Comparison of ENCODE assay signal across 10 cellular contexts in the genomic region with DNA sequence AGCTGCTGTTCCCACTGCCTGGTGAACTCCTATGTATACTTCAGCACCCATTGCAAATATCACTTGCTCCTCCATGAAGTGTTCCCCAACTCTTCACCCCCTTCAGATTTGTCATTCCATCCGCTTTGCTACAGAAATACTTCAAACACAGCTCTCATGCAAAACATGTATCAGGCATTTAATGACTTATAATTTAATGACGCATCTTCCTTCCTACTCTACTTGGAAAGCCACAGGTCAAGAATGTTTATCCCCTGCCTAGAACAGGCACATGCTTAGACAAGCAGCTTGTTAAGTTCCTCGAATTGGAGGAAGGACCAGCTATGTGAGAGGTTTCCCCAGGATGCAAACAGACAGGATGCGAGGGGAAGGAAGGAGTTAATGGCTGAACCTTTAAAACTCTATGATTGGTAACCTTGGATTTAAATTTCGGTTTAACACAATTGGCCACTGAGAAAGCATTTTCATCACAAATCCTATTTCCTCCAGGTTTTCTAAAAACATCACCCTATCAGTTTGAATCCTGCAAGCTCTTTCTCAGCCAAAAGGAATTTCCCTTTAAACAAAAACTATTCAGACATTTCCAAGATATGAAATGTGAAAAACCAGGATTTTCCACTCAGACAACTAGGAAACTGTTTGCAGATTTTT. TPM values are rescaled to one million over a fixed set of nuclear protein-coding genes. Genes with fewer than 3 reads are reported as not detected.
A peak's percentile ranks its signal among the peaks of the same experiment; 100 is the strongest.
DNase-seq lines count a peak whose midpoint lies in the region; ATAC-seq and TF ChIP-seq lines count a peak whose summit lies in the region.
"Had no signal": no experiment of that assay in that cellular context is flagged by ENCODE, and none has a peak within 500 bp of the region (broad histone marks: within the 10 kb centered on the region; RNA-seq: fewer than 3 reads in every experiment).

No MANE protein-coding gene starts in this region.

- peaks cover 20 to 37% (median 24%) of the 10 kb centered on the region in 4 donors for H3K4me1 Mint-ChIP-seq in CD4-positive, alpha-beta memory T cell

- H3K27me3 ChIP-seq in thoracic aorta (replicated peaks; ENCODE audit: insufficient read depth), result no peaks in the 10 kb centered on the region
- no peaks in the 10 kb centered on the region for H3K27me3 ChIP-seq in CD4-positive, alpha-beta memory T cell (ENCODE audit: insufficient read depth, low read length)

- H3K4me3 ChIP-seq in coronary artery (peak overlapping the region; percentile 43), thoracic aorta (peak overlapping the region; percentile 50)
- H3K4me3 ChIP-seq in CD4-positive, alpha-beta memory T cell (ENCODE audit: low read length in 2 of 2), result no peak overlapping the region

- H3K27ac ChIP-seq in coronary artery (peak overlapping the region; percentile 79 to 88), thoracic aorta (peak overlapping the region; percentile 96)
- H3K27ac ChIP-seq in CD4-positive, alpha-beta memory T cell (ENCODE audit: low read depth, low read length), result no peak overlapping the region

- intact Hi-C loops in CD4-positive, alpha-beta memory T cell (cut with micrococcal nuclease), result no loop called here

- no peaks in the 10 kb centered on the region for H3K36me3 ChIP-seq in thoracic aorta
- H3K36me3 ChIP-seq in CD4-positive, alpha-beta memory T cell (ENCODE audit: insufficient read depth, low read length), result no peaks in the 10 kb centered on the region

- CTCF ChIA-PET in CD4-positive, alpha-beta memory T cell (lab: Charles Lee; ENCODE audit: partially characterized antibody), result interaction anchor here (1.9 to 3.2 kb wide), 2 partner anchors 13 to 19 kb away, joined by 11 to 13 read pairs; partner anchors contain the start of gene CREB3L2

- H3K27me3 Mint-ChIP-seq in CD4-positive, alpha-beta memory T cell, result no peaks in the 10 kb centered on the region

- no peaks in the 10 kb centered on the region for H3K9me3 ChIP-seq in thoracic aorta
- no peaks in the 10 kb centered on the region for H3K9me3 ChIP-seq in CD4-positive, alpha-beta memory T cell (ENCODE audit: control insufficient read depth in 1 of 2, low read length in 2 of 2)

- peaks cover 1 to 22% of the 10 kb centered on the region in 2 donors for H3K36me3 Mint-ChIP-seq in CD4-positive, alpha-beta memory T cell

- ATAC-seq in left lobe of liver (peak; percentile 25), thoracic aorta (ENCODE audit: insufficient number of reproducible peaks, low FRiP score, low read depth) (peak; percentile 12), HG03135 (IDR thresholded peaks at IDR 0.05; ENCODE audit: unreplicated experiment) (no peak)
- ATAC-seq: activated CD4-positive, CD25-positive, alpha-beta regulatory T cell treated with anti-CD3 and anti-CD28 coated beads, Interleukin-2, amount 50 U/mL, for 24 hours had no signal

- no peak overlapping the region for H3K27ac Mint-ChIP-seq in CD4-positive, alpha-beta memory T cell

- H3K4me1 ChIP-seq in thoracic aorta (ENCODE audit: control insufficient read depth in 1 of 2, low read depth in 2 of 2), result peaks cover 68 to 98% of the 10 kb centered on the region in 2 donors
- peaks cover 18% of the 10 kb centered on the region for H3K4me1 ChIP-seq in CD4-positive, alpha-beta memory T cell (ENCODE audit: insufficient read depth, low read length)

- no peak overlapping the region for H3K4me3 Mint-ChIP-seq in CD4-positive, alpha-beta memory T cell

- TF ChIP-seq CTCF in coronary artery (IDR thresholded peaks at IDR 0.05), result no peak
- no peak for TF ChIP-seq CTCF in thoracic aorta (IDR thresholded peaks at IDR 0.05)

- POLR2A ChIA-PET in CD4-positive, alpha-beta memory T cell (lab: Charles Lee; ENCODE audit: partially characterized antibody), result interaction anchor here (0.6 kb wide), 1 partner anchor 756 kb away, joined by 4 read pairs; no protein-coding TSS in a partner anchor

- H3K9me3 Mint-ChIP-seq in CD4-positive, alpha-beta memory T cell, result peaks cover 0 to 2% (median 0%) of the 10 kb centered on the region in 8 donors

- DNase-seq in M059J (ENCODE audit: low read depth) (peak; percentile 98), coronary artery (ENCODE audit: low spot score) (no peak), left lobe of liver (ENCODE audit: low spot score) (no peak), thoracic aorta (ENCODE audit: low spot score) (no peak), DMS53 treated with DMSO at 0.1 percent for 48 hours (lab: John Stamatoyannopoulos, UW; ENCODE audit: unreplicated experiment) (no peak), NCI-H1092 treated with DMSO at 0.1 percent for 48 hours (lab: John Stamatoyannopoulos, UW) (no peak)
- no peak for DNase-seq in CD4-positive, alpha-beta memory T cell
- DNase-seq: MM.1S had no signal

RNA-seq across cellular contexts. Expression of gene CREB3L2, which starts 11.5 kb away (rescaled TPM):
- total RNA-seq in M059J (2014; rRNA removed; shearing (Covaris generic)), result 16.5 and 31.9 TPM in 2 replicates
- 27.1 TPM for total RNA-seq in left lobe of liver
- total RNA-seq in thoracic aorta, result 10 to 100 TPM; 85.3 to 96.7 TPM
- 10 to 100 TPM; 39.3 to 41.3 TPM for total RNA-seq in CD4-positive, alpha-beta memory T cell
- polyA plus RNA-seq in CD4-positive, alpha-beta memory T cell, result 10 to 100 TPM in 1 of 2 donors, 1 to 10 TPM in 1; 6.8 to 17.4 TPM

Comparison
In these comparisons a context has a peak if more than half of its experiments do, and no peak if none do; other contexts are left out.
1. H3K4me3 ChIP-seq: peak in coronary artery (single experiment) and thoracic aorta (single experiment); none in CD4-positive, alpha-beta memory T cell (0 of 2).